29 cellular contexts compared by ENCODE assay signal in the genomic region with DNA sequence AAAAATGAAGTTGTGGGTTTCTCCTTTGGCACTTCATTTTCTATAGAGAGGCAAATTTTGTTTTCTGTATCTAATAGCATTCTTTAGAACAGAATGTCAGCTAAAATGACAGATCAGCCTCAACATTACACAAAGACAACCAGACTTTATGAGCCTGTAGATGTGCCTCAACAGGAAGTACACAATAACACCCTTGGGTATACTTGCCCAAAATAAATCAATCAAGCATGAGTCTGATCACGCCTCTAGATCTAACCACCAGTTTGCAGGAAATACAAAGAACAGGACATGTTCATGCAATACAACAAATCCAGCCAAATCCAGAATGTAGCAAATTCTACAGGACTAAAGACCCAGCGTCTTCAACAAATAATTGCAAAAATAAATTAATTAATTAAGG. TPM values are rescaled to one million over a fixed set of nuclear protein-coding genes. Genes with fewer than 3 reads are reported as not detected.
DNase-seq lines count a peak whose midpoint lies in the region; ATAC-seq and TF ChIP-seq lines count a peak whose summit lies in the region.
"Had no signal": no experiment of that assay in that cellular context is flagged by ENCODE, and none has a peak within 500 bp of the region (broad histone marks: within the 10 kb centered on the region; RNA-seq: fewer than 3 reads in every experiment).

No MANE protein-coding gene starts in this region.

- no peaks in the 10 kb centered on the region for H3K9me3 ChIP-seq in A673 (ENCODE audit: low read depth, low read length, poor library complexity, severe bottlenecking)
- no peaks in the 10 kb centered on the region for H3K9me3 ChIP-seq in SK-N-MC (ENCODE audit: low read depth, low read length)
- peaks cover 0 to 8% of the 10 kb centered on the region in 2 donors for H3K9me3 ChIP-seq in right atrium auricular region
- H3K9me3 ChIP-seq: ascending aorta had no signal

- H3K9ac ChIP-seq in SK-N-MC (ENCODE audit: insufficient read length): no peak overlapping the region

- H3K27ac ChIP-seq in A673 (ENCODE audit: low read depth, low read length, poor library complexity, severe bottlenecking) (peak overlapping the region; percentile 80), SK-N-MC (peak overlapping the region; percentile 63), right atrium auricular region (no peak overlapping the region)
- H3K27ac ChIP-seq: ascending aorta, PC-9, upper lobe of left lung, WERI-Rb-1 had no signal

- CTCF ChIA-PET in A673 (lab: Charles Lee): no interaction called here

- BruUV-seq in A673 (replicated peaks; lab: Mats Ljungman, UMichigan): no TSS peak

- H3K4me3 ChIP-seq in A673 (ENCODE audit: low read depth, low read length, poor library complexity, severe bottlenecking) (no peak overlapping the region), SK-N-MC (peak overlapping the region; percentile 43; the same call in 1 of the 2 replicates), right atrium auricular region (no peak overlapping the region)
- H3K4me3 ChIP-seq: ascending aorta, PC-9, upper lobe of left lung had no signal

- POLR2A ChIA-PET in A673 (lab: Charles Lee; ENCODE audit: low non-redundant PET): no interaction called here

- intact Hi-C loops in A673 (cut with micrococcal nuclease; ENCODE audit: unreplicated experiment): no loop called here
- intact Hi-C loops in left colon (cut with DNase I, micrococcal nuclease): no loop called here

- ATAC-seq in GM18867 (IDR thresholded peaks at IDR 0.05; ENCODE audit: unreplicated experiment) (peak; percentile 67), left colon (peak; percentile 73), HG03469 (IDR thresholded peaks at IDR 0.05; ENCODE audit: unreplicated experiment) (no peak)
- ATAC-seq: Right ventricle myocardium inferior had no signal

- DNase-seq in A673 (ENCODE audit: low spot score) (peak; percentile 92), SK-N-MC (ENCODE audit: low read depth, low spot score) (no peak), left colon (no peak), SK-N-DZ (ENCODE audit: low spot score) (no peak), right atrium auricular region (ENCODE audit: low spot score) (no peak), AML-193 (lab: John Stamatoyannopoulos, UW) (no peak)
- DNase-seq: activated CD4-positive, alpha-beta T cell treated with anti-CD3 and anti-CD28 coated beads for 48 hours; activated CD8-positive, alpha-beta memory T cell treated with anti-CD3 and anti-CD28 coated beads for 24 hours; activated effector memory CD4-positive, alpha-beta T cell treated with anti-CD3 and anti-CD28 coated beads, Interleukin-2, amount 50 U/mL, for 16 hours; activated naive CD8-positive, alpha-beta T cell treated with anti-CD3 and anti-CD28 coated beads for 36 hours; Calu3; HCEC 1CT; Karpas-422; midbrain; NCI-H187; NCI-H226; PC-9; retina; stimulated activated CD4-positive, alpha-beta T cell treated with anti-CD3 and anti-CD28 coated beads, Interleukin-2, amount 100 ng/mL, for 48 hours; upper lobe of left lung; WERI-Rb-1 had no signal

- no peaks in the 10 kb centered on the region for H3K36me3 ChIP-seq in A673 (ENCODE audit: insufficient read depth, low read length, poor library complexity, severe bottlenecking)
- no peaks in the 10 kb centered on the region for H3K36me3 ChIP-seq in SK-N-MC (ENCODE audit: insufficient read depth, low read length)
- no peaks in the 10 kb centered on the region for H3K36me3 ChIP-seq in right atrium auricular region
- H3K36me3 ChIP-seq: ascending aorta, upper lobe of left lung, WERI-Rb-1 had no signal

- H3K27me3 ChIP-seq in A673 (replicated peaks; ENCODE audit: insufficient read depth, low read depth, low read length, poor library complexity): no peaks in the 10 kb centered on the region
- H3K27me3 ChIP-seq in right atrium auricular region: no peaks in the 10 kb centered on the region
- H3K27me3 ChIP-seq: ascending aorta, upper lobe of left lung had no signal

- TF ChIP-seq CTCF in A673 (conservative IDR thresholded peaks at IDR 0.05; ENCODE audit: low read depth, low read length) (no peak), right atrium auricular region (IDR thresholded peaks at IDR 0.05) (no peak)

- peaks cover 36% of the 10 kb centered on the region for H3K4me1 ChIP-seq in A673 (ENCODE audit: insufficient read depth, low read length, poor library complexity, severe bottlenecking)
- H3K4me1 ChIP-seq in right atrium auricular region: no peaks in the 10 kb centered on the region
- H3K4me1 ChIP-seq: upper lobe of left lung had no signal

RNA-seq across cellular contexts. Expression of gene DAPL1, which starts 11.2 kb away (rescaled TPM):
- total RNA-seq in A673 (2021) (0.80 and 1.4 TPM in 2 replicates), left colon (not detected), right atrium auricular region (not detected)
- polyA plus RNA-seq in SK-N-DZ (2014; cell fraction: cytosol; rRNA removed): not detected in 2 replicates
- not detected in 2 replicates for polyA plus RNA-seq in SK-N-DZ (2014; cell fraction: nucleus; rRNA removed)
- total RNA-seq: activated naive CD8-positive, alpha-beta T cell treated with anti-CD3 and anti-CD28 coated beads for 36 hours; ascending aorta; Calu3; liver; natural killer cell treated with Interleukin-12 subunit alpha and Interleukin-12 subunit beta and Interleukin-15 and Interleukin-18, amount 100 ng/mL, for 72 hours; osteoblast; PC-9; Right ventricle myocardium inferior had no signal
- polyA plus RNA-seq: CD14-positive monocyte had no signal

Comparison
In these comparisons a context has a peak if more than half of its experiments do, and no peak if none do; other contexts are left out.
1. H3K27ac ChIP-seq: peak in A673 (single experiment) and SK-N-MC (single experiment); none in right atrium auricular region (0 of 2).